In the genomic region with DNA sequence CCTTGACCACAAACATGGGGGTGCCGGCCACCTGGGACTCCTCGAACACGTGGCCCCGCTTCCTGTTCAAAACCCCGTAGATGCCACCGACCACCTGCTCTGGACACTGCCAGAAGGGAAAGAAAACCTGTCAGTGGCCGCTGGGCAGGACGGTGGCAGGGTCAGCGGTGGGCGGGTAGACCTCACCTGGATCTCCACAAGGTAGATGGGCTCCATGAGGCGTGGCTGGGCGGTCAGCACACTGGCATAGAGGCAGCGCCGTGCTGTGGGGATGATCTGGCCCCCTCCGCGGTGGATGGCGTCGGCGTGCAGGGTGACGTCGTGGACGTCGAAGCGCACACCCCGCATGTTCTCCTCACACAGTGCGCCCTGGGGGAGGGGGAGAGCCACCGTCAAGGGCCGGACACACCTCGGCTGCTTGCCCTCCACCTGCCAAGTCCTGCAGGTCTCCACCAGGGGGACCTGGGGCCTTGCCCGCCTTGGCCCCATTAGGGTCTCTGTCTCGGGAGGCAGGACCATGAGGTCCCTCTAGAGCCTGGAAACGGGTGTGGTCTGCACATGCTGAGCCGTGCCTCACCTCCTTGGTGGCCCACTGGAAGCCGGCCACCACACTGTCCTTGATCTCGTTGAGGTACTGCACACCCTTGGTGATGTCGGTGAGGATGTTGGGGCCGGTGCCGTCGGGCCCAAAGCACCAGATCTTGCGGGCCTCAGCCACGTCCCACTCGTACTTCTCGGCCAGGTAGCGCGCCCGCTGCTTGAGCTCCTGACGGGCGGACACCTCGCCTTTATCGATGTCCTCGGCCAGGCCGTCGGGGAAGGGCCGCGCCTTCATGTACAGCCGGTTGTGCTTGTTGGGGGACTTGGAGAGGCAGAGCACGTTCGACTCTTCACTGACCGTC, we compare ENCODE assay signal across 11 cellular contexts. TPM values are rescaled to one million over a fixed set of nuclear protein-coding genes. Genes with fewer than 3 reads are reported as not detected.
DNase-seq lines count a peak whose midpoint lies in the region; ATAC-seq and TF ChIP-seq lines count a peak whose summit lies in the region.
"Had no signal": no experiment of that assay in that cellular context is flagged by ENCODE, and none has a peak within 500 bp of the region (broad histone marks: within the 10 kb centered on the region; RNA-seq: fewer than 3 reads in every experiment).

No MANE protein-coding gene starts in this region.

- H3K27me3 ChIP-seq in naive thymus-derived CD4-positive, alpha-beta T cell (ENCODE audit: control insufficient read depth in 2 of 2, insufficient read depth in 2 of 2, low read length in 2 of 2), result no peaks in the 10 kb centered on the region
- H3K27me3 ChIP-seq in PC-9 (ENCODE audit: insufficient read depth, low read depth), result no peaks in the 10 kb centered on the region

- H3K9me2 ChIP-seq in PC-9 (ENCODE audit: insufficient read depth), result no peaks in the 10 kb centered on the region

- H3K9me3 ChIP-seq in HEK293 (ENCODE audit: control insufficient read depth, insufficient read depth, low read depth, low read length), result no peaks in the 10 kb centered on the region
- H3K9me3 ChIP-seq in naive thymus-derived CD4-positive, alpha-beta T cell (ENCODE audit: control insufficient read depth in 2 of 3, low read length in 3 of 3), result no peaks in the 10 kb centered on the region
- no peaks in the 10 kb centered on the region for H3K9me3 ChIP-seq in PC-9 (ENCODE audit: insufficient read depth, low read depth)

- H3K4me3 ChIP-seq in HEK293 (ENCODE audit: low read depth, low read length) (no peak overlapping the region), PC-9 (no peak overlapping the region)
- no peak overlapping the region for H3K4me3 ChIP-seq in naive thymus-derived CD4-positive, alpha-beta T cell (ENCODE audit: low read length)

- no peak overlapping the region for H3K4me3 Mint-ChIP-seq in Calu3 (ENCODE audit: low read depth, unreplicated experiment)
- H3K4me3 Mint-ChIP-seq in central memory CD8-positive, alpha-beta T cell, result peak overlapping the region; percentile 47
- no peak overlapping the region for H3K4me3 Mint-ChIP-seq in naive thymus-derived CD4-positive, alpha-beta T cell

- peaks cover 31 to 74% of the 10 kb centered on the region in 2 experiments for H3K36me3 ChIP-seq in HEK293 (ENCODE audit: control insufficient read depth in 2 of 2, insufficient read depth in 1 of 2, low read length in 2 of 2)
- peaks cover 32 to 72% (median 39%) of the 10 kb centered on the region in 3 experiments for H3K36me3 ChIP-seq in naive thymus-derived CD4-positive, alpha-beta T cell (ENCODE audit: control insufficient read depth in 2 of 3, insufficient read depth in 3 of 3, low read length in 3 of 3)
- H3K36me3 ChIP-seq in PC-9 (ENCODE audit: low read depth), result peaks cover 18% of the 10 kb centered on the region

- POLR2A ChIA-PET in HEK293 (lab: Yijun Ruan, JAX) (interaction anchor here (1.0 to 2.8 kb wide), 3 partner anchors 8 to 215 kb away, joined by 3 to 24 read pairs (median 4); partner anchors contain the start of genes EEF2 and MRPL54), PC-9 (lab: Charles Lee; ENCODE audit: unreplicated experiment) (no interaction called here)
- POLR2A ChIA-PET in naive thymus-derived CD4-positive, alpha-beta T cell (lab: Charles Lee), result interaction anchor here (1.6 kb wide), 1 partner anchor 8 kb away, joined by 6 read pairs; the partner anchor contains the start of gene EEF2

- no peak overlapping the region for H3K27ac Mint-ChIP-seq in Calu3 (ENCODE audit: unreplicated experiment)
- H3K27ac Mint-ChIP-seq in central memory CD8-positive, alpha-beta T cell (ENCODE audit: low read depth), result peak overlapping the region; percentile 38
- H3K27ac Mint-ChIP-seq in naive thymus-derived CD4-positive, alpha-beta T cell, result peak overlapping the region in 4 of 9 donors; percentile 8 to 48 (median 34)

- H3K4me1 Mint-ChIP-seq in Calu3 (ENCODE audit: low read depth, unreplicated experiment), result peaks cover 2% of the 10 kb centered on the region
- peaks cover 7% of the 10 kb centered on the region for H3K4me1 Mint-ChIP-seq in central memory CD8-positive, alpha-beta T cell
- H3K4me1 Mint-ChIP-seq in naive thymus-derived CD4-positive, alpha-beta T cell, result peaks cover under 1 to 16% (median 4%) of the 10 kb centered on the region in 7 donors

- peaks cover 49% of the 10 kb centered on the region for H3K79me2 ChIP-seq in PC-9 (ENCODE audit: low read depth)

- peaks cover 74% of the 10 kb centered on the region for H3F3A ChIP-seq in PC-9 (ENCODE audit: insufficient read depth, low read depth)

- no peaks in the 10 kb centered on the region for H3K27me3 Mint-ChIP-seq in Calu3 (ENCODE audit: unreplicated experiment)
- H3K27me3 Mint-ChIP-seq in central memory CD8-positive, alpha-beta T cell, result no peaks in the 10 kb centered on the region
- no peaks in the 10 kb centered on the region for H3K27me3 Mint-ChIP-seq in naive thymus-derived CD4-positive, alpha-beta T cell

- H3K27ac ChIP-seq in HEK293 (ENCODE audit: extremely low read depth, low read depth, low read length), result peak overlapping the region; percentile 52; the same call in 1 of the 2 replicates
- H3K27ac ChIP-seq in naive thymus-derived CD4-positive, alpha-beta T cell (ENCODE audit: low read depth, low read length), result no peak overlapping the region
- H3K27ac ChIP-seq in PC-9, result no peak overlapping the region

- BruUV-seq in Calu3 (replicated peaks; lab: Mats Ljungman, UMichigan) (no TSS peak), PC-9 (replicated peaks; lab: Mats Ljungman, UMichigan) (no TSS peak)

- H3K9me3 Mint-ChIP-seq in Calu3 (ENCODE audit: low read depth, unreplicated experiment), result no peaks in the 10 kb centered on the region
- no peaks in the 10 kb centered on the region for H3K9me3 Mint-ChIP-seq in central memory CD8-positive, alpha-beta T cell
- no peaks in the 10 kb centered on the region for H3K9me3 Mint-ChIP-seq in naive thymus-derived CD4-positive, alpha-beta T cell

- H3K4me2 ChIP-seq in PC-9, result no peak overlapping the region

- peaks cover 75% of the 10 kb centered on the region for H3K36me3 Mint-ChIP-seq in Calu3 (ENCODE audit: insufficient read depth, unreplicated experiment)
- H3K36me3 Mint-ChIP-seq in central memory CD8-positive, alpha-beta T cell (ENCODE audit: insufficient read depth), result peaks cover 76% of the 10 kb centered on the region
- peaks cover 0 to 21% (median 6%) of the 10 kb centered on the region in 5 donors for H3K36me3 Mint-ChIP-seq in naive thymus-derived CD4-positive, alpha-beta T cell

- H4K20me1 ChIP-seq in PC-9 (ENCODE audit: insufficient read depth), result peaks cover 78% of the 10 kb centered on the region

- H3K4me1 ChIP-seq in HEK293 (ENCODE audit: control insufficient read depth, insufficient read depth, low read length) (no peaks in the 10 kb centered on the region), PC-9 (replicated peaks; ENCODE audit: insufficient read depth) (no peaks in the 10 kb centered on the region)
- peaks cover 0 to 4% of the 10 kb centered on the region in 2 donors for H3K4me1 ChIP-seq in naive thymus-derived CD4-positive, alpha-beta T cell (ENCODE audit: control insufficient read depth in 2 of 2, insufficient read depth in 2 of 2, low read length in 2 of 2)

- no peak overlapping the region for H2AFZ ChIP-seq in PC-9

- no peak for ATAC-seq in central memory CD8-positive, alpha-beta T cell (replicated peaks; ENCODE audit: extremely low read depth, poor library complexity, severe bottlenecking)
- ATAC-seq in naive thymus-derived CD4-positive, alpha-beta T cell, result peak; percentile 3
- ATAC-seq in GM18870 (IDR thresholded peaks at IDR 0.05; ENCODE audit: unreplicated experiment), result no peak

- CTCF ChIA-PET in Calu3 (lab: Charles Lee), result interaction anchor here (1.0 kb wide), 1 partner anchor 10 kb away, joined by 3 read pairs; no protein-coding TSS in a partner anchor
- CTCF ChIA-PET in HEK293 (lab: Yijun Ruan, JAX), result interaction anchor here (0.5 kb wide), 1 partner anchor 32 kb away, joined by 3 read pairs; no protein-coding TSS in a partner anchor
- CTCF ChIA-PET in naive thymus-derived CD4-positive, alpha-beta T cell (lab: Charles Lee), result no interaction called here
- CTCF ChIA-PET in PC-9 (lab: Charles Lee), result no interaction called here

- no peak for DNase-seq in Calu3
- DNase-seq in central memory CD8-positive, alpha-beta T cell (ENCODE audit: low spot score in 2 of 2), result no peak
- DNase-seq in naive thymus-derived CD4-positive, alpha-beta T cell, result peak in 1 of 9 donors; percentile 14
- DNase-seq in mesenteric fat pad (ENCODE audit: low spot score), result no peak
- no peak for DNase-seq in PC-9
- no peak for DNase-seq in activated CD4-positive, CD25-positive, alpha-beta regulatory T cell treated with anti-CD3 and anti-CD28 coated beads, Interleukin-2, amount 50 U/mL, for 72 hours
- DNase-seq: NCI-H187 treated with DMSO at 0.1 percent for 48 hours, SIG-M5 had no signal

- peak; percentile 20 for TF ChIP-seq CTCF in Calu3 (IDR thresholded peaks at IDR 0.05; ENCODE audit: unreplicated experiment)
- peak; percentile 51; the same call in 1 of the 2 replicates for TF ChIP-seq CTCF in HEK293 (tag by site-specific recombination; IDR thresholded peaks at IDR 0.05)
- TF ChIP-seq CTCF in PC-9 (conservative IDR thresholded peaks at IDR 0.05), result no peak

- intact Hi-C loops in Calu3 (cut with micrococcal nuclease; ENCODE audit: unreplicated experiment), result no loop called here
- intact Hi-C loops in naive thymus-derived CD4-positive, alpha-beta T cell (cut with micrococcal nuclease), result no loop called here
- intact Hi-C loops in PC-9 (cut with micrococcal nuclease; ENCODE audit: unreplicated experiment), result no loop called here

TF ChIP-seq in HEK293, 187 proteins besides CTCF, POLR2A, EP300 and RAD21 (continues in another document):
- no peak for TF ChIP-seq ZBTB21 (tag by site-specific recombination; IDR thresholded peaks at IDR 0.05)
- peak; percentile 42; the same call in 1 of the 2 replicates for TF ChIP-seq ZBTB8A (tag by site-specific recombination; IDR thresholded peaks at IDR 0.05)
- no peak for TF ChIP-seq ZNF132 (tag by site-specific recombination; IDR thresholded peaks at IDR 0.05; ENCODE audit: borderline replicate concordance)

RNA-seq across cellular contexts. Expression of gene DAPK3, which starts 6.6 kb away (rescaled TPM):
- total RNA-seq in Calu3 (2022) (46.3 and 50.9 TPM in 2 replicates), mesenteric fat pad (56.5 TPM), PC-9 (2021) (38.1 and 46.5 TPM in 2 replicates)
- 10 to 100 TPM; 24.7 to 40.3 (median 33.9) TPM for total RNA-seq in naive thymus-derived CD4-positive, alpha-beta T cell
- polyA plus RNA-seq in naive thymus-derived CD4-positive, alpha-beta T cell, result 10 to 100 TPM; 18.2 to 35.4 TPM

RNA-seq across cellular contexts. Expression of gene EEF2, which starts 7.8 kb away (rescaled TPM):
- 1,011 and 1,166 TPM in 2 replicates for total RNA-seq in Calu3 (2022)
- total RNA-seq in naive thymus-derived CD4-positive, alpha-beta T cell, result 1,000 to 10,000 TPM; 1,791 to 2,674 (median 2,346) TPM
- 100 to 1,000 TPM; 611 to 634 TPM for polyA plus RNA-seq in naive thymus-derived CD4-positive, alpha-beta T cell
- total RNA-seq in mesenteric fat pad, result 2,131 TPM
- 1,471 and 1,742 TPM in 2 replicates for total RNA-seq in PC-9 (2021)

RNA-seq across cellular contexts. Expression of gene PIAS4, which starts 30.0 kb away (rescaled TPM):
- total RNA-seq in Calu3 (2022), result 29.3 and 35.7 TPM in 2 replicates
- total RNA-seq in naive thymus-derived CD4-positive, alpha-beta T cell, result 10 to 100 TPM; 23.9 to 40.6 (median 28.8) TPM
- 1 to 10 TPM; 3.9 to 6.8 TPM for polyA plus RNA-seq in naive thymus-derived CD4-positive, alpha-beta T cell
- total RNA-seq in mesenteric fat pad, result 17.9 TPM
- total RNA-seq in PC-9 (2021), result 25.5 and 26.5 TPM in 2 replicates

RNA-seq across cellular contexts. Expression of gene NMRK2, which starts 44.6 kb away (rescaled TPM):
- not detected in 2 replicates for total RNA-seq in Calu3 (2022)
- not detected for total RNA-seq in naive thymus-derived CD4-positive, alpha-beta T cell
- polyA plus RNA-seq in naive thymus-derived CD4-positive, alpha-beta T cell, result not detected
- total RNA-seq in mesenteric fat pad, result not detected
- total RNA-seq in PC-9 (2021), result not detected in 2 replicates
- total RNA-seq: renal cortical epithelial cell had no signal

Comparison
In these comparisons a context has a peak if more than half of its experiments do, and no peak if none do; other contexts are left out.
1. CTCF ChIA-PET loops: an anchor here in Calu3 (1.0 kb wide) and HEK293 (0.5 kb wide); none called in naive thymus-derived CD4-positive, alpha-beta T cell and PC-9.